Comparison of ENCODE assay signal across 17 cellular contexts in genomic region chr4:13559414-13559813, GRCh38. TPM values are rescaled to one million over a fixed set of nuclear protein-coding genes. Genes with fewer than 3 reads are reported as not detected.
DNase-seq lines count a peak whose midpoint lies in the region; ATAC-seq and TF ChIP-seq lines count a peak whose summit lies in the region.
"Had no signal": no experiment of that assay in that cellular context is flagged by ENCODE, and none has a peak within 500 bp of the region (broad histone marks: within the 10 kb centered on the region; RNA-seq: fewer than 3 reads in every experiment).

No MANE protein-coding gene starts in this region.

- CTCF ChIA-PET in activated CD4-positive, alpha-beta T cell treated with anti-CD3 and anti-CD28 coated beads for 36 hours (lab: Charles Lee): no interaction called here

- H3K9me3 ChIP-seq in BE2C: no peaks in the 10 kb centered on the region
- H3K9me3 ChIP-seq: left lung had no signal

- peaks cover 14% of the 10 kb centered on the region for H3K27me3 Mint-ChIP-seq in activated CD4-positive, alpha-beta T cell treated with anti-CD3 and anti-CD28 coated beads for 36 hours

- POLR2A ChIA-PET in activated CD4-positive, alpha-beta T cell treated with anti-CD3 and anti-CD28 coated beads for 36 hours (lab: Charles Lee): no interaction called here

- no peaks in the 10 kb centered on the region for H3K9me3 Mint-ChIP-seq in activated CD4-positive, alpha-beta T cell treated with anti-CD3 and anti-CD28 coated beads for 36 hours (ENCODE audit: low read depth)
- H3K9me3 Mint-ChIP-seq: activated T-helper 2 cell treated with anti-CD3 and anti-CD28 coated beads, Interferon-gamma antibody, Interleukin-2, Interleukin-4, amounts not matched to agents 10 μg/mL and 5 μg/mL and 100 μg/mL, durations not matched to agents 14 hours and 24 hours and 36 hours had no signal

- intact Hi-C loops in activated CD4-positive, alpha-beta T cell treated with anti-CD3 and anti-CD28 coated beads for 36 hours (cut with DNase I, micrococcal nuclease): no loop called here

- no peak for TF ChIP-seq CTCF in BE2C (IDR thresholded peaks at IDR 0.05; ENCODE audit: low read depth, low read length)

- H3K36me3 Mint-ChIP-seq in activated CD4-positive, alpha-beta T cell treated with anti-CD3 and anti-CD28 coated beads for 36 hours (ENCODE audit: low read depth): no peaks in the 10 kb centered on the region

- no peak overlapping the region for H3K27ac Mint-ChIP-seq in activated CD4-positive, alpha-beta T cell treated with anti-CD3 and anti-CD28 coated beads for 36 hours
- H3K27ac Mint-ChIP-seq: activated T-helper 2 cell treated with anti-CD3 and anti-CD28 coated beads, Interferon-gamma antibody, Interleukin-2, Interleukin-4, amounts not matched to agents 10 μg/mL and 5 μg/mL and 100 μg/mL, durations not matched to agents 14 hours and 24 hours and 36 hours; stimulated activated memory B cell treated with anti-CD40 and anti-IgM and Interleukin-4, amounts not matched to agents 10 μg/mL and 1 μg/mL and 100 μg/mL, for 72 hours had no signal

- no peaks in the 10 kb centered on the region for H3K36me3 ChIP-seq in BE2C
- H3K36me3 ChIP-seq: left lung had no signal

- no peak overlapping the region for H3K4me3 Mint-ChIP-seq in activated CD4-positive, alpha-beta T cell treated with anti-CD3 and anti-CD28 coated beads for 36 hours
- H3K4me3 Mint-ChIP-seq: stimulated activated memory B cell treated with anti-CD40 and anti-IgM and Interleukin-4, amounts not matched to agents 10 μg/mL and 1 μg/mL and 100 μg/mL, for 72 hours had no signal

- no peaks in the 10 kb centered on the region for H3K4me1 ChIP-seq in BE2C
- H3K4me1 ChIP-seq: left lung had no signal

- no peak for ATAC-seq in activated CD4-positive, alpha-beta T cell treated with anti-CD3 and anti-CD28 coated beads for 36 hours
- ATAC-seq: left lung; stimulated activated memory B cell treated with anti-CD40 and anti-IgM and Interleukin-4, amounts not matched to agents 10 μg/mL and 1 μg/mL and 100 μg/mL, for 72 hours had no signal

- H3K4me3 ChIP-seq in BE2C (ENCODE audit: low read depth, low read length): no peak overlapping the region
- H3K4me3 ChIP-seq: left lung had no signal

- DNase-seq in ELF-1 (ENCODE audit: low read depth, low spot score) (peak; percentile 12), NCI-H226 (peak; percentile 78), dermis blood vessel endothelial cell (peak; percentile 19), myocyte (ENCODE audit: low read depth) (peak; percentile 87), NCI-H524 (lab: John Stamatoyannopoulos, UW) (no peak), BE2C (no peak)
- no peak for DNase-seq in activated CD4-positive, alpha-beta T cell treated with anti-CD3 and anti-CD28 coated beads for 36 hours
- no peak for DNase-seq in stimulated activated naive CD4-positive, alpha-beta T cell (lab: John Stamatoyannopoulos, UW)
- DNase-seq: activated CD4-positive, CD25-positive, alpha-beta regulatory T cell; central memory CD4-positive, alpha-beta T cell; left lung; NCI-H345; nucleus accumbens; RPMI8226 had no signal

- no peaks in the 10 kb centered on the region for H3K27me3 ChIP-seq in BE2C

- no peaks in the 10 kb centered on the region for H3K4me1 Mint-ChIP-seq in activated CD4-positive, alpha-beta T cell treated with anti-CD3 and anti-CD28 coated beads for 36 hours
- H3K4me1 Mint-ChIP-seq: stimulated activated memory B cell treated with anti-CD40 and anti-IgM and Interleukin-4, amounts not matched to agents 10 μg/mL and 1 μg/mL and 100 μg/mL, for 72 hours had no signal

RNA-seq across cellular contexts. Expression of gene NKX3-2, which starts 15.1 kb away (rescaled TPM):
- total RNA-seq in dermis blood vessel endothelial cell: 0.05 TPM in 1 of 2 replicates, not detected in the other
- 7.5 and 10.3 TPM in 2 replicates for total RNA-seq in myocyte
- 3.4 TPM for polyA plus RNA-seq in myocyte (2012)
- total RNA-seq in activated CD4-positive, alpha-beta T cell treated with anti-CD3 and anti-CD28 coated beads for 36 hours: not detected
- polyA plus RNA-seq in BE2C (2012; ENCODE audit: insufficient read depth, insufficient read length, low read depth): not detected
- total RNA-seq: activated T-helper 2 cell treated with anti-CD3 and anti-CD28 coated beads, Interferon-gamma antibody, Interleukin-2, Interleukin-4, amounts not matched to agents 10 μg/mL and 5 μg/mL and 100 μg/mL, durations not matched to agents 14 hours and 24 hours and 36 hours; frontal cortex; left lung had no signal

Comparison
In these comparisons a context has a peak if more than half of its experiments do, and no peak if none do; other contexts are left out.
1. DNase-seq: peak in ELF-1 (single experiment), NCI-H226 (single experiment), dermis blood vessel endothelial cell (single experiment) and myocyte (single experiment); none in activated CD4-positive, alpha-beta T cell treated with anti-CD3 and anti-CD28 coated beads for 36 hours (single experiment), NCI-H524 (0 of 2), stimulated activated naive CD4-positive, alpha-beta T cell (0 of 6) and BE2C (single experiment).